ENCODE assay signal across 17 cellular contexts in the genomic region with DNA sequence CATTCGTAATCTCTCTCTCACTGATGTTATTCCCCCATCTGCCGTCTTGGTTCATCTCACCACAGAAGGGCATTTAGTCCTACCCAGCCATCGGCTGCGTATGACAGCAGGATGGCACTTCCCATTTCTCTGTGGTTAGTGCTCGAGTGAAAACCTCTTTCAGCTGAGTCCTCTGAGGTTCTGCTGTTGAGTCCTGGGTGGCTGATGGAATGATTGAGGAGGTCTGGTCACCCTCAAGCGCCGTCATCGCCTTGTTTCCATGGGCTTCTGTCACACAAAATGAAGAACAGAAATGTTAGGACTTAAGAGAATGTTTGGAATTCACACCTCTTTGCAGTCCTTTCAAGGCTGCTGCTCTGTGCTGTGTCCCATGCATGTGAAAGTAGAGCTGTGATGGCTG. TPM values are rescaled to one million over a fixed set of nuclear protein-coding genes. Genes with fewer than 3 reads are reported as not detected.
DNase-seq lines count a peak whose midpoint lies in the region; ATAC-seq, FAIRE-seq and TF ChIP-seq lines count a peak whose summit lies in the region.
"Had no signal": no experiment of that assay in that cellular context is flagged by ENCODE, and none has a peak within 500 bp of the region (broad histone marks: within the 10 kb centered on the region; RNA-seq: fewer than 3 reads in every experiment).

No MANE protein-coding gene starts in this region.

- no peaks in the 10 kb centered on the region for H3K9me3 Mint-ChIP-seq in Caco-2 (ENCODE audit: unreplicated experiment)
- no peaks in the 10 kb centered on the region for H3K9me3 Mint-ChIP-seq in naive thymus-derived CD8-positive, alpha-beta T cell
- H3K9me3 Mint-ChIP-seq: CD4-positive, CD25-positive, alpha-beta regulatory T cell had no signal

- peaks cover 10% of the 10 kb centered on the region for H3K4me1 ChIP-seq in Caco-2
- peaks cover 0 to 9% of the 10 kb centered on the region in 2 experiments; a peak in 3 of 5 replicates for H3K4me1 ChIP-seq in K562 (replicated peaks in 1 of 2; ENCODE audit: control insufficient read depth in 2 of 2, insufficient read depth in 2 of 2, low read length in 2 of 2)

- H3K36me3 ChIP-seq in Caco-2 (ENCODE audit: control insufficient read depth, insufficient read depth, low read length) = peaks cover 5% of the 10 kb centered on the region
- H3K36me3 ChIP-seq in K562 (ENCODE audit: control insufficient read depth, insufficient read depth, low read length) = peaks cover 35% of the 10 kb centered on the region; the same call in 1 of the 3 replicates

- H3K27ac Mint-ChIP-seq in Caco-2 (ENCODE audit: unreplicated experiment) = peak overlapping the region; percentile 54
- H3K27ac Mint-ChIP-seq in naive thymus-derived CD8-positive, alpha-beta T cell = peak overlapping the region in 8 of 10 donors; percentile 47 to 90 (median 76)
- H3K27ac Mint-ChIP-seq: T-helper 1 cell treated with Interleukin-12 subunit alpha and Interleukin-12 subunit beta and Interleukin-4 antibody, amounts not matched to agents 30 μg/mL and 1 μg/mL, for 36 hours had no signal

- FAIRE-seq in K562 (lab: Jason Lieb, UNC) = no peak
- FAIRE-seq: GM12892 had no signal

- BruUV-seq in Caco-2 (replicated peaks; lab: Mats Ljungman, UMichigan) (no TSS peak), K562 (replicated peaks; lab: Mats Ljungman, UMichigan) (no TSS peak)

- peaks cover 55% of the 10 kb centered on the region for H3K36me3 Mint-ChIP-seq in Caco-2 (ENCODE audit: insufficient read depth, unreplicated experiment)
- peaks cover 0 to 22% (median 8%) of the 10 kb centered on the region in 3 donors for H3K36me3 Mint-ChIP-seq in naive thymus-derived CD8-positive, alpha-beta T cell

- H3K4me2 ChIP-seq in K562 (ENCODE audit: insufficient read depth, low read length) = no peak overlapping the region

- no peaks in the 10 kb centered on the region for H3K79me2 ChIP-seq in K562 (ENCODE audit: control insufficient read depth, insufficient read depth, low read length)

- H3K9me3 ChIP-seq in Caco-2 (0 out of 2 replicates have a peak, but pooled peaks cover 6% of the 10 kb centered on the region), K562 (replicated peaks; ENCODE audit: control insufficient read depth, insufficient read depth, low read depth, low read length) (0 out of 2 replicates have a peak, but pooled peaks cover 3% of the 10 kb centered on the region)
- H3K9me3 ChIP-seq: vagina had no signal

- TF ChIP-seq POLR2A in K562 (conservative IDR thresholded peaks at IDR 0.05) (no peak), erythroblast (IDR thresholded peaks at IDR 0.05; ENCODE audit: low read length) (no peak)

- no peak for TF ChIP-seq RAD21 in K562 (CRISPR knock-in tag; conservative IDR thresholded peaks at IDR 0.05 in 1 of 2, IDR thresholded peaks at IDR 0.05 in 1 of 2)

- H3K27me3 ChIP-seq in Caco-2 (replicated peaks; ENCODE audit: control insufficient read depth, insufficient read depth, low read length) = no peaks in the 10 kb centered on the region
- no peaks in the 10 kb centered on the region for H3K27me3 ChIP-seq in K562 (ENCODE audit: control insufficient read depth in 2 of 2, insufficient read depth in 2 of 2, low read length in 2 of 2)
- H3K27me3 ChIP-seq: vagina had no signal

- intact Hi-C loops in Caco-2 (cut with micrococcal nuclease; ENCODE audit: unreplicated experiment) = no loop called here
- intact Hi-C loops in K562 (cut with micrococcal nuclease) = no loop called here

- POLR2A ChIA-PET in Caco-2 (lab: Charles Lee) = no interaction called here
- POLR2A ChIA-PET in K562 (lab: Yijun Ruan, JAX) = no interaction called here
- POLR2A ChIA-PET in naive thymus-derived CD8-positive, alpha-beta T cell (lab: Charles Lee) = no interaction called here

- TF ChIP-seq EP300 in K562 (IDR thresholded peaks at IDR 0.05; ENCODE audit: low read length) = no peak

- ATAC-seq in K562 (no peak), left lobe of liver (no peak)
- no peak for ATAC-seq in naive thymus-derived CD8-positive, alpha-beta T cell
- ATAC-seq: Panc1 had no signal

- no peak overlapping the region for H2AFZ ChIP-seq in K562 (ENCODE audit: low read depth, low read length)

- H3K27ac ChIP-seq in K562 (ENCODE audit: extremely low read depth, low read depth, low read length) = no peak overlapping the region
- H3K27ac ChIP-seq: vagina had no signal

- DNase-seq in Caco-2 (no peak), KG1 (lab: John Stamatoyannopoulos, UW) (peak; percentile 35), K562 (ENCODE audit: extremely low read depth in 1 of 4, low spot score in 3 of 4) (no peak), NCI-H2081 treated with DMSO at 0.1 percent for 48 hours (lab: John Stamatoyannopoulos, UW) (no peak), left lobe of liver (ENCODE audit: low spot score) (no peak), erythroblast (lab: John Stamatoyannopoulos, UW) (no peak)
- DNase-seq in naive thymus-derived CD8-positive, alpha-beta T cell = no peak
- DNase-seq: activated CD8-positive, alpha-beta memory T cell treated with anti-CD3 and anti-CD28 coated beads, Interleukin-2, amount 50 U/mL, for 48 hours; CD4-positive, CD25-positive, alpha-beta regulatory T cell; midbrain; NCI-H1930; NCI-H526; stimulated activated CD4-positive, alpha-beta T cell treated with anti-CD3 and anti-CD28 coated beads, Interleukin-4, amount 100 ng/mL, for 4 hours had no signal

- no peak overlapping the region for H3K4me3 Mint-ChIP-seq in Caco-2 (ENCODE audit: unreplicated experiment)
- H3K4me3 Mint-ChIP-seq in naive thymus-derived CD8-positive, alpha-beta T cell = peak overlapping the region in 2 of 10 donors; percentile 4 to 36
- H3K4me3 Mint-ChIP-seq: T-helper 1 cell treated with Interleukin-12 subunit alpha and Interleukin-12 subunit beta and Interleukin-4 antibody, amounts not matched to agents 30 μg/mL and 1 μg/mL, for 36 hours had no signal

- no peak for TF ChIP-seq CTCF in Caco-2 (IDR thresholded peaks at IDR 0.05; ENCODE audit: insufficient read depth in 1 of 2, low read depth in 1 of 2, low read length in 1 of 2, severe bottlenecking in 1 of 2, unreplicated experiment in 1 of 2)
- TF ChIP-seq CTCF in K562 (IDR thresholded peaks at IDR 0.05 in 2 of 3, conservative IDR thresholded peaks at IDR 0.05 in 1 of 3; ENCODE audit: insufficient read depth in 2 of 3, low read depth in 1 of 3, low read length in 3 of 3) = no peak

- H4K20me1 ChIP-seq in K562 (replicated peaks; ENCODE audit: control insufficient read depth, insufficient read depth, low read length) = no peaks in the 10 kb centered on the region

- H3K4me1 Mint-ChIP-seq in Caco-2 (ENCODE audit: low read depth, unreplicated experiment) = peaks cover 22% of the 10 kb centered on the region
- peaks cover 18 to 49% (median 39%) of the 10 kb centered on the region in 4 donors for H3K4me1 Mint-ChIP-seq in naive thymus-derived CD8-positive, alpha-beta T cell

- no peaks in the 10 kb centered on the region for H3K9me1 ChIP-seq in K562 (ENCODE audit: control insufficient read depth, insufficient read depth, low read length)

- in situ Hi-C loops in K562 (cut with MboI) = no loop called here

- no peaks in the 10 kb centered on the region for H3K27me3 Mint-ChIP-seq in Caco-2 (ENCODE audit: insufficient read depth, unreplicated experiment)
- no peaks in the 10 kb centered on the region for H3K27me3 Mint-ChIP-seq in naive thymus-derived CD8-positive, alpha-beta T cell
- H3K27me3 Mint-ChIP-seq: CD4-positive, CD25-positive, alpha-beta regulatory T cell had no signal

- no peak overlapping the region for H3K4me3 ChIP-seq in Caco-2 (ENCODE audit: low read depth, low read length)
- H3K4me3 ChIP-seq in K562 = no peak overlapping the region
- H3K4me3 ChIP-seq: vagina had no signal

- H3K9ac ChIP-seq in K562 (ENCODE audit: insufficient read depth in 1 of 2, low read depth in 2 of 2, low read length in 2 of 2) = no peak overlapping the region; a peak in 1 of 4 replicates

- WGBS in K562 (ENCODE audit: insufficient coverage, low coverage, missing lambda C conversion rate) = 91% methylated on average over 8 of the region's 8 CpGs

- CTCF ChIA-PET in Caco-2 (lab: Charles Lee) = no interaction called here
- CTCF ChIA-PET in K562 (lab: Yijun Ruan, JAX; ENCODE audit: low intra/inter-chr PET ratio) = no interaction called here

TF ChIP-seq in K562, 482 proteins besides CTCF, POLR2A, EP300 and RAD21 (continues in another document):
- TF ChIP-seq SPI1 (IDR thresholded peaks at IDR 0.05; ENCODE audit: borderline replicate concordance, low read depth, low read length) = peak; percentile 27; the same call in 1 of the 2 replicates

RNA-seq across cellular contexts. Expression of a gene that starts 9.4 kb away (rescaled TPM):
- total RNA-seq in Caco-2 (2022) (51.0 and 53.5 TPM in 2 replicates), K562 (2014; rRNA removed) (25.7 and 29.6 TPM in 2 replicates), K562 (2014; rRNA removed; fragmentation: Illumina TruSeq; extraction: Trizol) (37.4 and 41.8 TPM in 2 replicates), K562 (2015; rRNA removed; fragmentation: Illumina TruSeq; extraction: Trizol) (32.8 and 39.3 TPM in 2 replicates), K562 (2021) (51.2 and 52.7 TPM in 2 replicates), left lobe of liver (19.7 TPM)
- 66.1 and 180 TPM in 2 replicates for total RNA-seq in K562 (2011; cell fraction: chromatin; rRNA removed; ENCODE audit: low replicate concordance)
- 30.4 and 44.0 TPM in 2 replicates for total RNA-seq in K562 (2011; cell fraction: nucleolus; rRNA removed)
- 88.9 and 111 TPM in 2 replicates for total RNA-seq in K562 (2011; cell fraction: nucleoplasm; rRNA removed)
- polyA plus RNA-seq in K562 (2011; rRNA removed) (56.6 and 67.2 TPM in 2 replicates), K562 (2014; fragmentation: Illumina TruSeq; extraction: Trizol) (45.3 and 50.4 TPM in 2 replicates), K562 (2014; fragmentation: Nextera tagmentation; extraction: Ambion mirVana) (10 to 100 TPM; 33.0 to 50.4 TPM), K562 (2014; rRNA removed) (40.3 and 43.5 TPM in 2 replicates)
- polyA plus RNA-seq in K562 (2011; cell fraction: cytosol; rRNA removed) = 7.9 and 21.0 TPM in 2 replicates
- 48.2 and 64.0 TPM in 2 replicates for polyA plus RNA-seq in K562 (2011; cell fraction: nucleus; rRNA removed)
- polyA plus RNA-seq in K562 (2012) = 38.5 and 66.8 TPM in 2 replicates
- polyA minus RNA-seq in K562 (2011; rRNA and poly(A)+ RNA removed) = 66.2 and 77.8 TPM in 2 replicates
- polyA minus RNA-seq in K562 (2011; cell fraction: cytosol; rRNA and poly(A)+ RNA removed) = 36.9 and 46.6 TPM in 2 replicates
- 47.9 and 88.0 TPM in 2 replicates for polyA minus RNA-seq in K562 (2011; cell fraction: nucleus; rRNA and poly(A)+ RNA removed)
- total RNA-seq in naive thymus-derived CD8-positive, alpha-beta T cell = 10 to 100 TPM; 89.8 to 94.4 TPM
- 10 to 100 TPM; 18.8 to 30.3 (median 18.8) TPM for polyA plus RNA-seq in naive thymus-derived CD8-positive, alpha-beta T cell
